ENCODE assay signal across 8 cellular contexts in genomic region chrX:49172280-49172780, GRCh38. TPM values are rescaled to one million over a fixed set of nuclear protein-coding genes. Genes with fewer than 3 reads are reported as not detected.
DNase-seq lines count a peak whose midpoint lies in the region; ATAC-seq, FAIRE-seq and TF ChIP-seq lines count a peak whose summit lies in the region.

No MANE protein-coding gene starts in this region.

- peak overlapping the region; percentile 59; the same call in 1 of the 2 replicates for H2AFZ ChIP-seq in GM23338
- no peak overlapping the region; the same call in 1 of the 2 replicates for H2AFZ ChIP-seq in K562 (ENCODE audit: low read depth, low read length)
- H2AFZ ChIP-seq in keratinocyte (ENCODE audit: control insufficient read depth, low read length): no peak overlapping the region

- TF ChIP-seq CTCF in GM23338 (conservative IDR thresholded peaks at IDR 0.05; ENCODE audit: low read depth in 2 of 2) (no peak), K562 (IDR thresholded peaks at IDR 0.05 in 2 of 3, conservative IDR thresholded peaks at IDR 0.05 in 1 of 3; ENCODE audit: insufficient read depth in 2 of 3, low read depth in 1 of 3, low read length in 3 of 3) (no peak), keratinocyte (optimal IDR thresholded peaks at IDR 0.05 in 1 of 3, IDR thresholded peaks at IDR 0.05 in 1 of 3, conservative IDR thresholded peaks at IDR 0.05 in 1 of 3; ENCODE audit: extremely low read depth in 1 of 3, insufficient read depth in 2 of 3, low read length in 3 of 3) (no peak)

- H3K9ac ChIP-seq in K562 (ENCODE audit: insufficient read depth in 1 of 2, low read depth in 2 of 2, low read length in 2 of 2): peak overlapping the region; percentile 67 to 91
- H3K9ac ChIP-seq in keratinocyte (ENCODE audit: control insufficient read depth, extremely low read depth, insufficient read depth, low read length): peak overlapping the region; percentile 89

- in situ Hi-C loops in G401 (cut with HindIII; ENCODE audit: low sequenced_read_pairs): no loop called here
- in situ Hi-C loops in K562 (cut with MboI): no loop called here

- no peaks in the 10 kb centered on the region for H3F3A ChIP-seq in GM23338 (replicated peaks; ENCODE audit: low read depth)

- DNase-seq in G401 (ENCODE audit: low spot score): peak; percentile 45
- DNase-seq in GM23338 (ENCODE audit: low spot score): peak; percentile 57
- DNase-seq in M059J (ENCODE audit: low read depth): peak; percentile 83
- peak; percentile 58 for DNase-seq in T-helper 22 cell (ENCODE audit: low read depth)
- DNase-seq in K562 (ENCODE audit: extremely low read depth in 1 of 4, low spot score in 3 of 4): peak; percentile 51 to 77 (median 54)
- no peak for DNase-seq in keratinocyte (ENCODE audit: low read depth, low spot score)
- DNase-seq in stimulated activated CD4-positive, alpha-beta T cell treated with anti-CD3 and anti-CD28 coated beads, Interleukin-4, amount 100 ng/mL, for 24 hours: peak; percentile 73
- DNase-seq in DMS153 treated with DMSO at 0.1 percent for 48 hours (lab: John Stamatoyannopoulos, UW; ENCODE audit: unreplicated experiment): no peak

- H3K4me1 Mint-ChIP-seq in GM23338: peaks cover 20% of the 10 kb centered on the region

- H3K36me3 Mint-ChIP-seq in GM23338 (ENCODE audit: low read depth): peaks cover 11% of the 10 kb centered on the region; the same call in 1 of the 3 replicates

- H3K9me2 ChIP-seq in GM23338 (ENCODE audit: insufficient read depth): no peaks in the 10 kb centered on the region

- H3K9me3 ChIP-seq in K562 (replicated peaks; ENCODE audit: control insufficient read depth, insufficient read depth, low read depth, low read length) (no peaks in the 10 kb centered on the region), keratinocyte (ENCODE audit: control insufficient read depth, low read depth, low read length) (no peaks in the 10 kb centered on the region)

- H3K4me1 ChIP-seq in GM23338 (ENCODE audit: insufficient read depth): no peaks in the 10 kb centered on the region; the same call in 1 of the 2 replicates
- peaks cover 45 to 56% of the 10 kb centered on the region in 2 experiments for H3K4me1 ChIP-seq in K562 (replicated peaks in 1 of 2; ENCODE audit: control insufficient read depth in 2 of 2, insufficient read depth in 2 of 2, low read length in 2 of 2)
- H3K4me1 ChIP-seq in keratinocyte (ENCODE audit: control insufficient read depth, extremely low read depth, insufficient read depth, low read length): peaks cover 30% of the 10 kb centered on the region

- WGBS in K562 (ENCODE audit: insufficient coverage, low coverage, missing lambda C conversion rate): 69% methylated on average over 4 of the region's 37 CpGs

- H3K4me3 Mint-ChIP-seq in GM23338: peak overlapping the region; percentile 72

- no peak for TF ChIP-seq RAD21 in K562 (CRISPR knock-in tag; conservative IDR thresholded peaks at IDR 0.05 in 1 of 2, IDR thresholded peaks at IDR 0.05 in 1 of 2)

- H3K27ac Mint-ChIP-seq in GM23338: no peak overlapping the region

- H3K4me3 ChIP-seq in GM23338 (peak overlapping the region; percentile 59), K562 (peak overlapping the region; percentile 57), keratinocyte (ENCODE audit: control insufficient read depth in 2 of 3, extremely low read depth in 1 of 3, insufficient read depth in 2 of 3, low read depth in 1 of 3, low read length in 3 of 3) (peak overlapping the region; percentile 67 to 76 (median 73))

- H4K20me1 ChIP-seq in GM23338 (replicated peaks; ENCODE audit: insufficient read depth) (no peaks in the 10 kb centered on the region), K562 (replicated peaks; ENCODE audit: control insufficient read depth, insufficient read depth, low read length) (no peaks in the 10 kb centered on the region; the same call in 1 of the 2 replicates), keratinocyte (ENCODE audit: control insufficient read depth, extremely low read depth, insufficient read depth, low read length) (peaks cover 6% of the 10 kb centered on the region)

- H3K27me3 Mint-ChIP-seq in GM23338 (ENCODE audit: insufficient read depth, low read depth, poor library complexity): peaks cover 19% of the 10 kb centered on the region

- H3K9me1 ChIP-seq in K562 (ENCODE audit: control insufficient read depth, insufficient read depth, low read length): no peaks in the 10 kb centered on the region
- H3K9me1 ChIP-seq in keratinocyte (ENCODE audit: control insufficient read depth, extremely low read depth, insufficient read depth, low read length): no peaks in the 10 kb centered on the region

- FAIRE-seq in K562 (lab: Jason Lieb, UNC) (no peak), keratinocyte (lab: Jason Lieb, UNC) (no peak)

- dilution Hi-C loops in keratinocyte (cut with MboI; ENCODE audit: extremely low pct_ligation_motif_present, low sequenced_read_pairs): no loop called here

- H3K36me3 ChIP-seq in GM23338 (ENCODE audit: insufficient read depth) (no peaks in the 10 kb centered on the region), K562 (ENCODE audit: control insufficient read depth, insufficient read depth, low read length) (peaks cover 44% of the 10 kb centered on the region; the same call in 2 of the 3 replicates), keratinocyte (ENCODE audit: control insufficient read depth in 2 of 2, extremely low read depth in 1 of 2, insufficient read depth in 2 of 2, low read length in 2 of 2) (no peaks in the 10 kb centered on the region)

- no TSS peak for BruUV-seq in K562 (replicated peaks; lab: Mats Ljungman, UMichigan)

- TF ChIP-seq POLR2A in K562 (conservative IDR thresholded peaks at IDR 0.05): no peak

- CTCF ChIA-PET in K562 (lab: Yijun Ruan, JAX; ENCODE audit: low intra/inter-chr PET ratio): no interaction called here

- intact Hi-C loops in K562 (cut with micrococcal nuclease): loop anchor here (10.0 kb wide), 2 partner anchors 218 to 368 kb away; partner anchors contain the start of genes HDAC6 and OTUD5

- ATAC-seq in GM23338 (peak; percentile 56), K562 (peak; percentile 43)

- H3K79me2 ChIP-seq in GM23338 (replicated peaks; ENCODE audit: insufficient read depth) (no peaks in the 10 kb centered on the region), K562 (ENCODE audit: control insufficient read depth, insufficient read depth, low read length) (peaks cover 33% of the 10 kb centered on the region), keratinocyte (ENCODE audit: control insufficient read depth, insufficient read depth, low read length) (peaks cover 12% of the 10 kb centered on the region)

- no peaks in the 10 kb centered on the region; the same call in 2 of the 3 replicates for H3K9me3 Mint-ChIP-seq in GM23338

- H3K27me3 ChIP-seq in GM23338 (ENCODE audit: insufficient read depth) (peaks cover 50% of the 10 kb centered on the region), K562 (ENCODE audit: control insufficient read depth in 2 of 2, insufficient read depth in 2 of 2, low read length in 2 of 2) (no peaks in the 10 kb centered on the region), keratinocyte (ENCODE audit: control insufficient read depth, extremely low read depth, insufficient read depth, low read length) (no peaks in the 10 kb centered on the region)

- POLR2A ChIA-PET in K562 (lab: Yijun Ruan, JAX): interaction anchor here (0.7 to 1.7 kb wide), 5 partner anchors 12 to 101 kb away, joined by 3 to 5 read pairs (median 3); no protein-coding TSS in a partner anchor

- H3K4me2 ChIP-seq in GM23338 (peak overlapping the region; percentile 82), K562 (ENCODE audit: insufficient read depth, low read length) (peak overlapping the region; percentile 91), keratinocyte (ENCODE audit: control insufficient read depth, extremely low read depth, insufficient read depth, low read depth, low read length) (peak overlapping the region; percentile 68)

- H3K27ac ChIP-seq in GM23338 (ENCODE audit: low read depth) (no peak overlapping the region), K562 (ENCODE audit: extremely low read depth, low read depth, low read length) (peak overlapping the region; percentile 76), keratinocyte (ENCODE audit: control insufficient read depth, insufficient read depth, low read length) (peak overlapping the region; percentile 83)

- no peak for TF ChIP-seq EP300 in K562 (IDR thresholded peaks at IDR 0.05; ENCODE audit: low read length)

RNA-seq across cellular contexts. Expression of gene PLP2, which starts 0.6 kb away (rescaled TPM):
- total RNA-seq in G401 (2014; rRNA removed; shearing (Covaris generic)): 26.8 and 32.4 TPM in 2 replicates
- 1.6 and 3.4 TPM in 2 replicates for total RNA-seq in GM23338 (2014; rRNA removed; shearing (Covaris generic))
- polyA plus RNA-seq in GM23338 (2016; fragmentation: Nextera tagmentation; extraction: Ambion mirVana) (9.5 and 10.1 TPM in 2 replicates), K562 (2011; rRNA removed) (169 and 175 TPM in 2 replicates), K562 (2014; fragmentation: Illumina TruSeq; extraction: Trizol) (199 and 236 TPM in 2 replicates), K562 (2014; fragmentation: Nextera tagmentation; extraction: Ambion mirVana) (100 to 1,000 TPM; 117 to 208 TPM), K562 (2014; rRNA removed) (63.0 and 96.3 TPM in 2 replicates), keratinocyte (284 to 488 TPM (median 358 TPM) in 3 replicates)
- 147 and 217 TPM in 2 replicates for total RNA-seq in M059J (2014; rRNA removed; shearing (Covaris generic))
- total RNA-seq in K562 (2011; cell fraction: chromatin; rRNA removed; ENCODE audit: low replicate concordance): 74.1 and 122 TPM in 2 replicates
- total RNA-seq in K562 (2011; cell fraction: nucleolus; rRNA removed): 138 and 180 TPM in 2 replicates
- 178 and 233 TPM in 2 replicates for total RNA-seq in K562 (2011; cell fraction: nucleoplasm; rRNA removed)
- total RNA-seq in K562 (2014; rRNA removed) (34.7 and 55.2 TPM in 2 replicates), K562 (2014; rRNA removed; fragmentation: Illumina TruSeq; extraction: Trizol) (65.1 and 67.8 TPM in 2 replicates), K562 (2015; rRNA removed; fragmentation: Illumina TruSeq; extraction: Trizol) (70.4 and 73.0 TPM in 2 replicates), K562 (2021) (106 and 112 TPM in 2 replicates)
- polyA plus RNA-seq in K562 (2011; cell fraction: cytosol; rRNA removed): 367 and 379 TPM in 2 replicates
- polyA plus RNA-seq in K562 (2011; cell fraction: nucleus; rRNA removed): 76.0 and 82.2 TPM in 2 replicates
- polyA plus RNA-seq in K562 (2012): 170 and 356 TPM in 2 replicates
- polyA minus RNA-seq in K562 (2011; rRNA and poly(A)+ RNA removed): 88.3 and 104 TPM in 2 replicates
- 55.9 and 80.5 TPM in 2 replicates for polyA minus RNA-seq in K562 (2011; cell fraction: cytosol; rRNA and poly(A)+ RNA removed)
- 8.6 and 18.3 TPM in 2 replicates for polyA minus RNA-seq in K562 (2011; cell fraction: nucleus; rRNA and poly(A)+ RNA removed)
- polyA plus RNA-seq in keratinocyte (2011; ENCODE audit: low read depth): 19.3 TPM
- polyA plus RNA-seq in keratinocyte (2011; cell fraction: cytosol; rRNA removed): 435 and 483 TPM in 2 replicates
- polyA plus RNA-seq in keratinocyte (2011; cell fraction: nucleus; rRNA removed): 270 and 305 TPM in 2 replicates
- 215 and 344 TPM in 2 replicates for polyA plus RNA-seq in keratinocyte (2012; ENCODE audit: low replicate concordance)
- polyA minus RNA-seq in keratinocyte: 359 to 538 TPM (median 417 TPM) in 3 replicates
- 192 TPM for polyA minus RNA-seq in keratinocyte (2011; cell fraction: cytosol; rRNA and poly(A)+ RNA removed)
- 54.7 and 87.5 TPM in 2 replicates for polyA minus RNA-seq in keratinocyte (2011; cell fraction: nucleus; rRNA and poly(A)+ RNA removed)

RNA-seq across cellular contexts. Expression of gene MAGIX, which starts 9.8 kb away (rescaled TPM):
- total RNA-seq in G401 (2014; rRNA removed; shearing (Covaris generic)): 2.7 and 14.2 TPM in 2 replicates
- 0.83 and 2.1 TPM in 2 replicates for total RNA-seq in GM23338 (2014; rRNA removed; shearing (Covaris generic))
- 0.66 and 1.6 TPM in 2 replicates for polyA plus RNA-seq in GM23338 (2016; fragmentation: Nextera tagmentation; extraction: Ambion mirVana)
- total RNA-seq in M059J (2014; rRNA removed; shearing (Covaris generic)): 0.10 and 4.3 TPM in 2 replicates
- 3.0 TPM in 2 replicates for total RNA-seq in K562 (2011; cell fraction: chromatin; rRNA removed; ENCODE audit: low replicate concordance)
- total RNA-seq in K562 (2011; cell fraction: nucleolus; rRNA removed): 1.8 and 2.7 TPM in 2 replicates
- total RNA-seq in K562 (2011; cell fraction: nucleoplasm; rRNA removed): 2.5 and 4.6 TPM in 2 replicates
- 2.5 and 3.5 TPM in 2 replicates for total RNA-seq in K562 (2014; rRNA removed)
- 0.32 and 0.33 TPM in 2 replicates for total RNA-seq in K562 (2014; rRNA removed; fragmentation: Illumina TruSeq; extraction: Trizol)
- 0.47 and 0.79 TPM in 2 replicates for total RNA-seq in K562 (2015; rRNA removed; fragmentation: Illumina TruSeq; extraction: Trizol)
- total RNA-seq in K562 (2021): 2.2 and 2.4 TPM in 2 replicates
- 0.78 and 1.6 TPM in 2 replicates for polyA plus RNA-seq in K562 (2011; rRNA removed)
- 2.6 and 4.7 TPM in 2 replicates for polyA plus RNA-seq in K562 (2011; cell fraction: cytosol; rRNA removed)
- 2.2 and 4.1 TPM in 2 replicates for polyA plus RNA-seq in K562 (2011; cell fraction: nucleus; rRNA removed)
- 1.1 and 1.7 TPM in 2 replicates for polyA plus RNA-seq in K562 (2012)
- polyA plus RNA-seq in K562 (2014; fragmentation: Illumina TruSeq; extraction: Trizol): 0.28 and 1.2 TPM in 2 replicates
- under 1 TPM; 0.08 to 0.22 TPM for polyA plus RNA-seq in K562 (2014; fragmentation: Nextera tagmentation; extraction: Ambion mirVana)
- polyA plus RNA-seq in K562 (2014; rRNA removed): 1.4 and 1.9 TPM in 2 replicates
- polyA minus RNA-seq in K562 (2011; rRNA and poly(A)+ RNA removed): 0.91 and 1.2 TPM in 2 replicates
- 1.0 and 2.2 TPM in 2 replicates for polyA minus RNA-seq in K562 (2011; cell fraction: cytosol; rRNA and poly(A)+ RNA removed)
- polyA minus RNA-seq in K562 (2011; cell fraction: nucleus; rRNA and poly(A)+ RNA removed): 2.2 and 2.7 TPM in 2 replicates
- polyA plus RNA-seq in keratinocyte: 0.51 to 0.62 TPM (median 0.59 TPM) in 3 replicates
- polyA plus RNA-seq in keratinocyte (2011; ENCODE audit: low read depth): 0.46 TPM
- 0.29 and 0.77 TPM in 2 replicates for polyA plus RNA-seq in keratinocyte (2011; cell fraction: cytosol; rRNA removed)
- 0.53 and 0.69 TPM in 2 replicates for polyA plus RNA-seq in keratinocyte (2011; cell fraction: nucleus; rRNA removed)
- polyA plus RNA-seq in keratinocyte (2012; ENCODE audit: low replicate concordance): 0.47 and 0.83 TPM in 2 replicates
- 0.20 to 0.40 TPM (median 0.22 TPM) in 3 replicates for polyA minus RNA-seq in keratinocyte
- polyA minus RNA-seq in keratinocyte (2011; cell fraction: cytosol; rRNA and poly(A)+ RNA removed): not detected
- 0.21 and 0.70 TPM in 2 replicates for polyA minus RNA-seq in keratinocyte (2011; cell fraction: nucleus; rRNA and poly(A)+ RNA removed)

RNA-seq across cellular contexts. Expression of gene PRICKLE3, which starts 13.8 kb away (rescaled TPM):
- total RNA-seq in G401 (2014; rRNA removed; shearing (Covaris generic)): 15.4 and 18.4 TPM in 2 replicates
- total RNA-seq in GM23338 (2014; rRNA removed; shearing (Covaris generic)): 13.7 and 21.4 TPM in 2 replicates
- polyA plus RNA-seq in GM23338 (2016; fragmentation: Nextera tagmentation; extraction: Ambion mirVana) (4.7 and 5.2 TPM in 2 replicates), K562 (2011; rRNA removed) (14.0 and 22.0 TPM in 2 replicates), K562 (2014; fragmentation: Illumina TruSeq; extraction: Trizol) (19.1 and 19.4 TPM in 2 replicates), K562 (2014; fragmentation: Nextera tagmentation; extraction: Ambion mirVana) (1 to 10 TPM; 1.1 to 1.4 TPM), K562 (2014; rRNA removed) (23.7 and 32.8 TPM in 2 replicates), keratinocyte (8.6 to 13.7 TPM (median 8.7 TPM) in 3 replicates)
- total RNA-seq in M059J (2014; rRNA removed; shearing (Covaris generic)): 5.8 and 14.9 TPM in 2 replicates
- 44.7 and 103 TPM in 2 replicates for total RNA-seq in K562 (2011; cell fraction: chromatin; rRNA removed; ENCODE audit: low replicate concordance)
- total RNA-seq in K562 (2011; cell fraction: nucleolus; rRNA removed): 65.1 and 65.2 TPM in 2 replicates
- 41.5 and 44.2 TPM in 2 replicates for total RNA-seq in K562 (2011; cell fraction: nucleoplasm; rRNA removed)
- total RNA-seq in K562 (2014; rRNA removed) (24.7 and 26.8 TPM in 2 replicates), K562 (2014; rRNA removed; fragmentation: Illumina TruSeq; extraction: Trizol) (6.8 and 8.7 TPM in 2 replicates), K562 (2015; rRNA removed; fragmentation: Illumina TruSeq; extraction: Trizol) (10.2 and 11.2 TPM in 2 replicates), K562 (2021) (43.8 and 44.3 TPM in 2 replicates)
- 13.3 and 26.4 TPM in 2 replicates for polyA plus RNA-seq in K562 (2011; cell fraction: cytosol; rRNA removed)
- polyA plus RNA-seq in K562 (2011; cell fraction: nucleus; rRNA removed): 49.4 and 83.5 TPM in 2 replicates
- polyA plus RNA-seq in K562 (2012): 28.6 and 29.5 TPM in 2 replicates
- polyA minus RNA-seq in K562 (2011; rRNA and poly(A)+ RNA removed): 10.3 and 12.1 TPM in 2 replicates
- polyA minus RNA-seq in K562 (2011; cell fraction: cytosol; rRNA and poly(A)+ RNA removed): 30.0 and 34.3 TPM in 2 replicates
- polyA minus RNA-seq in K562 (2011; cell fraction: nucleus; rRNA and poly(A)+ RNA removed): 18.0 and 18.3 TPM in 2 replicates
- polyA plus RNA-seq in keratinocyte (2011; ENCODE audit: low read depth): 6.1 TPM
- polyA plus RNA-seq in keratinocyte (2011; cell fraction: cytosol; rRNA removed): 7.6 and 13.4 TPM in 2 replicates
- 21.8 and 27.4 TPM in 2 replicates for polyA plus RNA-seq in keratinocyte (2011; cell fraction: nucleus; rRNA removed)
- polyA plus RNA-seq in keratinocyte (2012; ENCODE audit: low replicate concordance): 18.0 and 18.8 TPM in 2 replicates
- polyA minus RNA-seq in keratinocyte: 8.8 to 43.9 TPM (median 9.4 TPM) in 3 replicates
- 23.8 TPM for polyA minus RNA-seq in keratinocyte (2011; cell fraction: cytosol; rRNA and poly(A)+ RNA removed)
- 10.5 and 15.2 TPM in 2 replicates for polyA minus RNA-seq in keratinocyte (2011; cell fraction: nucleus; rRNA and poly(A)+ RNA removed)

RNA-seq across cellular contexts. Expression of gene SYP, which starts 27.7 kb away (rescaled TPM):
- total RNA-seq in G401 (2014; rRNA removed; shearing (Covaris generic)): 8.7 and 13.8 TPM in 2 replicates
- total RNA-seq in GM23338 (2014; rRNA removed; shearing (Covaris generic)): 7.3 and 9.1 TPM in 2 replicates
- polyA plus RNA-seq in GM23338 (2016; fragmentation: Nextera tagmentation; extraction: Ambion mirVana): 2.5 and 3.7 TPM in 2 replicates
- 0.25 and 0.54 TPM in 2 replicates for total RNA-seq in M059J (2014; rRNA removed; shearing (Covaris generic))
- 4.8 and 8.4 TPM in 2 replicates for total RNA-seq in K562 (2011; cell fraction: chromatin; rRNA removed; ENCODE audit: low replicate concordance)
- 6.8 and 7.3 TPM in 2 replicates for total RNA-seq in K562 (2011; cell fraction: nucleolus; rRNA removed)
- total RNA-seq in K562 (2011; cell fraction: nucleoplasm; rRNA removed): 6.0 and 10.6 TPM in 2 replicates
- total RNA-seq in K562 (2014; rRNA removed): 3.4 and 3.9 TPM in 2 replicates
- 2.2 and 2.6 TPM in 2 replicates for total RNA-seq in K562 (2014; rRNA removed; fragmentation: Illumina TruSeq; extraction: Trizol)
- total RNA-seq in K562 (2015; rRNA removed; fragmentation: Illumina TruSeq; extraction: Trizol): 1.5 and 1.6 TPM in 2 replicates
- 2.1 and 3.0 TPM in 2 replicates for total RNA-seq in K562 (2021)
- 3.9 and 5.1 TPM in 2 replicates for polyA plus RNA-seq in K562 (2011; rRNA removed)
- polyA plus RNA-seq in K562 (2011; cell fraction: cytosol; rRNA removed): 5.7 and 10.1 TPM in 2 replicates
- 3.8 and 7.1 TPM in 2 replicates for polyA plus RNA-seq in K562 (2011; cell fraction: nucleus; rRNA removed)
- 1.8 and 4.5 TPM in 2 replicates for polyA plus RNA-seq in K562 (2012)
- 2.4 and 2.9 TPM in 2 replicates for polyA plus RNA-seq in K562 (2014; fragmentation: Illumina TruSeq; extraction: Trizol)
- polyA plus RNA-seq in K562 (2014; fragmentation: Nextera tagmentation; extraction: Ambion mirVana): under 1 TPM; 0.48 to 0.52 TPM
- 3.6 and 4.3 TPM in 2 replicates for polyA plus RNA-seq in K562 (2014; rRNA removed)
- polyA minus RNA-seq in K562 (2011; rRNA and poly(A)+ RNA removed): 1.6 and 3.3 TPM in 2 replicates
- polyA minus RNA-seq in K562 (2011; cell fraction: cytosol; rRNA and poly(A)+ RNA removed): 1.3 and 4.0 TPM in 2 replicates
- 3.8 and 4.0 TPM in 2 replicates for polyA minus RNA-seq in K562 (2011; cell fraction: nucleus; rRNA and poly(A)+ RNA removed)
- 0.07 to 0.23 TPM (median 0.13 TPM) in 3 replicates for polyA plus RNA-seq in keratinocyte
- not detected for polyA plus RNA-seq in keratinocyte (2011; ENCODE audit: low read depth)
- polyA plus RNA-seq in keratinocyte (2011; cell fraction: cytosol; rRNA removed): 0.03 TPM in 1 of 2 replicates, not detected in the other
- 0.09 and 0.19 TPM in 2 replicates for polyA plus RNA-seq in keratinocyte (2011; cell fraction: nucleus; rRNA removed)
- polyA plus RNA-seq in keratinocyte (2012; ENCODE audit: low replicate concordance): 0.21 and 0.22 TPM in 2 replicates
- 0.10 TPM in 2 of 3 replicates, not detected in the other for polyA minus RNA-seq in keratinocyte
- polyA minus RNA-seq in keratinocyte (2011; cell fraction: cytosol; rRNA and poly(A)+ RNA removed): not detected
- not detected in 2 replicates for polyA minus RNA-seq in keratinocyte (2011; cell fraction: nucleus; rRNA and poly(A)+ RNA removed)

RNA-seq across cellular contexts. Expression of gene GPKOW, which starts 48.8 kb away (rescaled TPM):
- 27.2 and 28.2 TPM in 2 replicates for total RNA-seq in G401 (2014; rRNA removed; shearing (Covaris generic))
- total RNA-seq in GM23338 (2014; rRNA removed; shearing (Covaris generic)): 15.1 and 22.9 TPM in 2 replicates
- polyA plus RNA-seq in GM23338 (2016; fragmentation: Nextera tagmentation; extraction: Ambion mirVana) (8.1 and 9.5 TPM in 2 replicates), K562 (2011; rRNA removed) (30.1 and 34.3 TPM in 2 replicates), K562 (2014; fragmentation: Illumina TruSeq; extraction: Trizol) (31.3 and 31.4 TPM in 2 replicates), K562 (2014; fragmentation: Nextera tagmentation; extraction: Ambion mirVana) (1 to 10 TPM; 3.7 to 4.5 TPM), K562 (2014; rRNA removed) (30.4 and 37.4 TPM in 2 replicates), keratinocyte (17.8 to 18.4 TPM (median 17.9 TPM) in 3 replicates)
- 35.9 and 49.1 TPM in 2 replicates for total RNA-seq in M059J (2014; rRNA removed; shearing (Covaris generic))
- total RNA-seq in K562 (2011; cell fraction: chromatin; rRNA removed; ENCODE audit: low replicate concordance): 13.7 and 27.7 TPM in 2 replicates
- 19.3 and 21.2 TPM in 2 replicates for total RNA-seq in K562 (2011; cell fraction: nucleolus; rRNA removed)
- total RNA-seq in K562 (2011; cell fraction: nucleoplasm; rRNA removed): 16.6 and 19.1 TPM in 2 replicates
- total RNA-seq in K562 (2014; rRNA removed) (44.8 and 49.6 TPM in 2 replicates), K562 (2014; rRNA removed; fragmentation: Illumina TruSeq; extraction: Trizol) (15.0 and 16.6 TPM in 2 replicates), K562 (2015; rRNA removed; fragmentation: Illumina TruSeq; extraction: Trizol) (23.6 and 23.8 TPM in 2 replicates), K562 (2021) (29.7 and 30.0 TPM in 2 replicates)
- 27.5 and 32.8 TPM in 2 replicates for polyA plus RNA-seq in K562 (2011; cell fraction: cytosol; rRNA removed)
- 20.6 and 21.4 TPM in 2 replicates for polyA plus RNA-seq in K562 (2011; cell fraction: nucleus; rRNA removed)
- polyA plus RNA-seq in K562 (2012): 25.4 and 35.2 TPM in 2 replicates
- 21.1 and 27.6 TPM in 2 replicates for polyA minus RNA-seq in K562 (2011; rRNA and poly(A)+ RNA removed)
- polyA minus RNA-seq in K562 (2011; cell fraction: cytosol; rRNA and poly(A)+ RNA removed): 15.4 and 17.1 TPM in 2 replicates
- polyA minus RNA-seq in K562 (2011; cell fraction: nucleus; rRNA and poly(A)+ RNA removed): 4.6 and 8.4 TPM in 2 replicates
- polyA plus RNA-seq in keratinocyte (2011; ENCODE audit: low read depth): 17.7 TPM
- 12.7 and 16.9 TPM in 2 replicates for polyA plus RNA-seq in keratinocyte (2011; cell fraction: cytosol; rRNA removed)
- polyA plus RNA-seq in keratinocyte (2011; cell fraction: nucleus; rRNA removed): 19.0 and 21.3 TPM in 2 replicates
- 14.6 and 17.7 TPM in 2 replicates for polyA plus RNA-seq in keratinocyte (2012; ENCODE audit: low replicate concordance)
- polyA minus RNA-seq in keratinocyte: 8.8 to 9.6 TPM (median 9.0 TPM) in 3 replicates
- 14.2 TPM for polyA minus RNA-seq in keratinocyte (2011; cell fraction: cytosol; rRNA and poly(A)+ RNA removed)
- 6.5 and 7.5 TPM in 2 replicates for polyA minus RNA-seq in keratinocyte (2011; cell fraction: nucleus; rRNA and poly(A)+ RNA removed)

Comparison
In these comparisons a context has a peak if more than half of its experiments do, and no peak if none do; other contexts are left out.
1. DNase-seq: peak in G401 (single experiment), GM23338 (single experiment), M059J (single experiment), T-helper 22 cell (single experiment), K562 (4 of 4) and stimulated activated CD4-positive, alpha-beta T cell treated with anti-CD3 and anti-CD28 coated beads, Interleukin-4, amount 100 ng/mL, for 24 hours (single experiment); none in keratinocyte (single experiment) and DMS153 treated with DMSO at 0.1 percent for 48 hours (single experiment).
2. Peak in every context shown above with its lines, with median percentiles within 50 percentile points of each other: H3K4me2 ChIP-seq and H3K4me3 ChIP-seq.